ENCODE assay signal across 1 cellular context in genomic region chr3:41688595-41689380, GRCh38.
TF ChIP-seq lines count a peak whose summit lies in the region.

No MANE protein-coding gene starts in this region.

TF ChIP-seq in HEK293T, 16 proteins besides CTCF, POLR2A, EP300 and RAD21 (continued from another document):
- TF ChIP-seq ZNF384 (IDR thresholded peaks at IDR 0.05) = no peak
TF ChIP-seq in HEK293T: peak in this region for 0.
